Comparison of ENCODE assay signal across 9 cellular contexts in genomic region chr4:81493895-81494490, GRCh38. TPM values are rescaled to one million over a fixed set of nuclear protein-coding genes. Genes with fewer than 3 reads are reported as not detected.
A peak's percentile ranks its signal among the peaks of the same experiment; 100 is the strongest.
DNase-seq lines count a peak whose midpoint lies in the region; ATAC-seq, FAIRE-seq and TF ChIP-seq lines count a peak whose summit lies in the region.
"Had no signal": no experiment of that assay in that cellular context is flagged by ENCODE, and none has a peak within 500 bp of the region (broad histone marks: within the 10 kb centered on the region; RNA-seq: fewer than 3 reads in every experiment).

No MANE protein-coding gene starts in this region.

- 6% methylated on average over 2 of the region's 2 CpGs for WGBS in thymus

- H3K4me1 ChIP-seq in BLaER1 (peaks cover 52% of the 10 kb centered on the region), thymus (ENCODE audit: control insufficient read depth, insufficient read depth, low read length) (peaks cover 2% of the 10 kb centered on the region)

- H3K36me3 ChIP-seq in BLaER1 (no peaks in the 10 kb centered on the region), thymus (ENCODE audit: control insufficient read depth, insufficient read depth) (no peaks in the 10 kb centered on the region)
- H3K36me3 ChIP-seq: neutrophil had no signal

- H3K9ac ChIP-seq in BLaER1 = 0 out of 2 replicates have a peak overlapping the region, but pooled peaks have one; percentile 28

- H3K9me3 ChIP-seq in BLaER1 (peaks cover 26% of the 10 kb centered on the region), thymus (ENCODE audit: control insufficient read depth) (no peaks in the 10 kb centered on the region)
- H3K9me3 ChIP-seq: neutrophil had no signal

- DNase-seq in coronary artery (ENCODE audit: low spot score) (no peak), frontal cortex (ENCODE audit: low spot score in 2 of 2) (no peak), medulla oblongata (ENCODE audit: extremely low spot score) (no peak)

- H4K20me1 ChIP-seq in BLaER1 = no peaks in the 10 kb centered on the region

- peak overlapping the region; percentile 66 for H3K27ac ChIP-seq in BLaER1
- peak overlapping the region in 1 of 2 donors; percentile 48 for H3K27ac ChIP-seq in coronary artery
- H3K27ac ChIP-seq in thymus (ENCODE audit: low read depth) = peak overlapping the region; percentile 36
- H3K27ac ChIP-seq: neutrophil had no signal

- TF ChIP-seq CTCF in coronary artery (IDR thresholded peaks at IDR 0.05) = no peak

- H3K27me3 ChIP-seq in BLaER1 (no peaks in the 10 kb centered on the region), thymus (ENCODE audit: control insufficient read depth, insufficient read depth) (no peaks in the 10 kb centered on the region)

- peak overlapping the region; percentile 79 for H3K4me2 ChIP-seq in BLaER1

- no peak for FAIRE-seq in frontal cortex (lab: Jason Lieb, UNC)

- peak; percentile 86 for ATAC-seq in GM19395 (IDR thresholded peaks at IDR 0.05; ENCODE audit: unreplicated experiment)
- ATAC-seq in HG03460 (IDR thresholded peaks at IDR 0.05; ENCODE audit: unreplicated experiment) = peak; percentile 80
- no peak for ATAC-seq in GM19455 (IDR thresholded peaks at IDR 0.05; ENCODE audit: unreplicated experiment)

- peak overlapping the region; percentile 44; the same call in 1 of the 2 replicates for H3K4me3 ChIP-seq in BLaER1
- H3K4me3 ChIP-seq in coronary artery = peak overlapping the region; percentile 62
- peak overlapping the region; percentile 41 for H3K4me3 ChIP-seq in thymus (ENCODE audit: low read length)

RNA-seq across cellular contexts. Expression of gene RASGEF1B, which starts 22.3 kb away (rescaled TPM):
- 19.9 TPM for polyA plus RNA-seq in thymus
- 48.1 TPM for total RNA-seq in frontal cortex
